9 cellular contexts compared by ENCODE assay signal in genomic region chr14:89428556-89429196, GRCh38. TPM values are rescaled to one million over a fixed set of nuclear protein-coding genes. Genes with fewer than 3 reads are reported as not detected.
A peak's percentile ranks its signal among the peaks of the same experiment; 100 is the strongest.
DNase-seq lines count a peak whose midpoint lies in the region; ATAC-seq and TF ChIP-seq lines count a peak whose summit lies in the region.
"Had no signal": no experiment of that assay in that cellular context is flagged by ENCODE, and none has a peak within 500 bp of the region (broad histone marks: within the 10 kb centered on the region; RNA-seq: fewer than 3 reads in every experiment).

No MANE protein-coding gene starts in this region.

- peak overlapping the region; percentile 94 for H3K27ac Mint-ChIP-seq in central memory CD8-positive, alpha-beta T cell (ENCODE audit: low read depth)
- H3K27ac Mint-ChIP-seq in nephron progenitor cell, result peak overlapping the region; percentile 32

- no peaks in the 10 kb centered on the region for H3K9me3 Mint-ChIP-seq in central memory CD8-positive, alpha-beta T cell
- peaks cover 8% of the 10 kb centered on the region for H3K9me3 Mint-ChIP-seq in nephron progenitor cell

- H3K4me1 Mint-ChIP-seq in central memory CD8-positive, alpha-beta T cell, result peaks cover 37% of the 10 kb centered on the region
- H3K4me1 Mint-ChIP-seq in nephron progenitor cell, result peaks cover 41% of the 10 kb centered on the region

- peak overlapping the region; percentile 100 for H3K27ac ChIP-seq in DND-41 (ENCODE audit: low read length)

- peaks cover 41% of the 10 kb centered on the region for H3K79me2 ChIP-seq in DND-41 (ENCODE audit: insufficient read depth, low read length)

- peaks cover 9% of the 10 kb centered on the region for H3K36me3 Mint-ChIP-seq in central memory CD8-positive, alpha-beta T cell (ENCODE audit: insufficient read depth)
- peaks cover 7% of the 10 kb centered on the region for H3K36me3 Mint-ChIP-seq in nephron progenitor cell (ENCODE audit: low read depth)

- ATAC-seq in DND-41 (ENCODE audit: insufficient read depth, low read depth) (peak; percentile 62), HG02973 (IDR thresholded peaks at IDR 0.05; ENCODE audit: unreplicated experiment) (no peak), GM21576 (IDR thresholded peaks at IDR 0.05; ENCODE audit: unreplicated experiment) (no peak)
- ATAC-seq in central memory CD8-positive, alpha-beta T cell (replicated peaks; ENCODE audit: extremely low read depth, poor library complexity, severe bottlenecking), result no peak

- no peaks in the 10 kb centered on the region for H3K9me3 ChIP-seq in DND-41 (ENCODE audit: insufficient read depth, low read length, severe bottlenecking)
- H3K9me3 ChIP-seq: HAP-1 had no signal

- peaks cover 59% of the 10 kb centered on the region for H3K4me1 ChIP-seq in DND-41 (ENCODE audit: insufficient read depth, low read length)

- no peaks in the 10 kb centered on the region for H4K20me1 ChIP-seq in DND-41 (ENCODE audit: insufficient read depth, low read length)

- TF ChIP-seq CTCF in DND-41 (IDR thresholded peaks at IDR 0.05; ENCODE audit: borderline replicate concordance, extremely low read depth, low read length, poor library complexity, severe bottlenecking) (no peak), nephron progenitor cell (IDR thresholded peaks at IDR 0.05) (no peak)

- no peak overlapping the region; the same call in 1 of the 2 replicates for H2AFZ ChIP-seq in DND-41 (ENCODE audit: low read depth, low read length)

- H3K4me2 ChIP-seq in DND-41 (ENCODE audit: insufficient read depth, low read length), result peak overlapping the region; percentile 74

- H3K27me3 ChIP-seq in DND-41 (ENCODE audit: insufficient read depth, low read length, poor library complexity), result no peaks in the 10 kb centered on the region

- no peaks in the 10 kb centered on the region for H3K27me3 Mint-ChIP-seq in central memory CD8-positive, alpha-beta T cell
- peaks cover 8% of the 10 kb centered on the region for H3K27me3 Mint-ChIP-seq in nephron progenitor cell (ENCODE audit: low read depth, poor library complexity)

- no peaks in the 10 kb centered on the region for H3K36me3 ChIP-seq in DND-41 (ENCODE audit: insufficient read depth, low read length)
- H3K36me3 ChIP-seq: HAP-1 had no signal

- DNase-seq in DND-41, result peak; percentile 76
- DNase-seq in NCI-H2171 treated with DMSO at 0.1 percent for 48 hours (lab: John Stamatoyannopoulos, UW), result peak; percentile 97
- DNase-seq in central memory CD8-positive, alpha-beta T cell (ENCODE audit: low spot score in 2 of 2), result no peak
- no peak for DNase-seq in nephron progenitor cell
- DNase-seq in mucosa of gallbladder (ENCODE audit: low spot score), result no peak
- DNase-seq in activated CD4-positive, alpha-beta T cell treated with anti-CD3 and anti-CD28 coated beads, Interleukin-2, amount 50 U/mL, for 48 hours, result no peak

- peak overlapping the region in 1 of 2 experiments; percentile 55; a peak in 1 of 4 replicates for H3K4me3 ChIP-seq in DND-41 (ENCODE audit: low read depth in 1 of 2, low read length in 2 of 2)
- H3K4me3 ChIP-seq: HAP-1 had no signal

- H3K9ac ChIP-seq in DND-41 (ENCODE audit: low read depth, low read length), result peak overlapping the region; percentile 79

- peak overlapping the region; percentile 78 for H3K4me3 Mint-ChIP-seq in central memory CD8-positive, alpha-beta T cell
- no peak overlapping the region for H3K4me3 Mint-ChIP-seq in nephron progenitor cell

RNA-seq across cellular contexts. Expression of gene FOXN3, which starts 11.6 kb away (rescaled TPM):
- 63.0 TPM for total RNA-seq in mucosa of gallbladder

Comparison
In these comparisons a context has a peak if more than half of its experiments do, and no peak if none do; other contexts are left out.
1. DNase-seq: peak in DND-41 (single experiment) and NCI-H2171 treated with DMSO at 0.1 percent for 48 hours (single experiment); none in central memory CD8-positive, alpha-beta T cell (0 of 2), nephron progenitor cell (single experiment), mucosa of gallbladder (single experiment) and activated CD4-positive, alpha-beta T cell treated with anti-CD3 and anti-CD28 coated beads, Interleukin-2, amount 50 U/mL, for 48 hours (0 of 2).